Comparison of ENCODE assay signal across 1 cellular context in the genomic region with DNA sequence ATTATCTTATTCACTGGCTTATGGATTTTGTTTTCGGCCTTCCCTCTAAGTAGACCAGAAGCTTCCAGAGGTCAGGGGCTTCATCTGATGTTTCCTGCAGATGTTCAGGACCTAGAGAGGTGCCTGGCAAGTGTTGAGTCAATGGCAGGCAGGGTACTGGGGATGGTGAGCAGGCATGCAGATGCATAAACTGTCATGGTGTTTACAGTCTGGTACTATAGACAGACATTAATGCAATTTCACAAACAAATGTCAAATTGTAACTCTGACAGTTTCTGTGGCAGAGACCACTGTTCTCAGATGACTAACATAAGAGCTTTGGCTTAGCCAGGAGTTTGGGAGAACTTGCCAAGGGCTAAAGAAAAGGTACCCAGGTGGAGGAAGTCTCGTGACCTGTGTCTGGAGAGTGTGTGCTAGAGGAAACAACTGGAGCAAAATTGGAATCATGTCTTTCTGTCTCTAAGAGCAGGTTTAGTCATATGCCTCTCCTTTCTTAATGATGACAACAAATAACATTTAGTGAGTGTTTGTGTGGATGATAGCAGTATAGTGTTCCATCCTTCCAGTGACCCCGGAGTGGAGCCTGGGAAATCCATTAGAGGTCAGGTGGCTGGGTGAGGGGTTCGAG.
TF ChIP-seq lines count a peak whose summit lies in the region.

No MANE protein-coding gene starts in this region.

TF ChIP-seq in GM12878, 131 proteins besides CTCF, POLR2A, EP300 and RAD21:
- no peak for TF ChIP-seq BACH1 (IDR thresholded peaks at IDR 0.05; ENCODE audit: borderline replicate concordance)
- no peak for TF ChIP-seq TCF12 (IDR thresholded peaks at IDR 0.05; ENCODE audit: low read depth, low read length)
- TF ChIP-seq SREBF1 (IDR thresholded peaks at IDR 0.05; ENCODE audit: low read length), result no peak
- no peak for TF ChIP-seq ZNF622 (IDR thresholded peaks at IDR 0.05)
- no peak for TF ChIP-seq YY1 (IDR thresholded peaks at IDR 0.05; ENCODE audit: low read depth, low read length)
- TF ChIP-seq SMAD5 (IDR thresholded peaks at IDR 0.05; ENCODE audit: low read depth), result no peak
- TF ChIP-seq, protein P1, sequence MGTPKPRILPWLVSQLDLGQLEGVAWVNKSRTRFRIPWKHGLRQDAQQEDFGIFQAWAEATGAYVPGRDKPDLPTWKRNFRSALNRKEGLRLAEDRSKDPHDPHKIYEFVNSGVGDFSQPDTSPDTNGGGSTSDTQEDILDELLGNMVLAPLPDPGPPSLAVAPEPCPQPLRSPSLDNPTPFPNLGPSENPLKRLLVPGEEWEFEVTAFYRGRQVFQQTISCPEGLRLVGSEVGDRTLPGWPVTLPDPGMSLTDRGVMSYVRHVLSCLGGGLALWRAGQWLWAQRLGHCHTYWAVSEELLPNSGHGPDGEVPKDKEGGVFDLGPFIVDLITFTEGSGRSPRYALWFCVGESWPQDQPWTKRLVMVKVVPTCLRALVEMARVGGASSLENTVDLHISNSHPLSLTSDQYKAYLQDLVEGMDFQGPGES (IDR thresholded peaks at IDR 0.05), result no peak
- no peak for TF ChIP-seq NFXL1 (IDR thresholded peaks at IDR 0.05; ENCODE audit: borderline replicate concordance)
- TF ChIP-seq RFX5 (IDR thresholded peaks at IDR 0.05; ENCODE audit: low read depth, low read length), result no peak
- TF ChIP-seq, protein P2, sequence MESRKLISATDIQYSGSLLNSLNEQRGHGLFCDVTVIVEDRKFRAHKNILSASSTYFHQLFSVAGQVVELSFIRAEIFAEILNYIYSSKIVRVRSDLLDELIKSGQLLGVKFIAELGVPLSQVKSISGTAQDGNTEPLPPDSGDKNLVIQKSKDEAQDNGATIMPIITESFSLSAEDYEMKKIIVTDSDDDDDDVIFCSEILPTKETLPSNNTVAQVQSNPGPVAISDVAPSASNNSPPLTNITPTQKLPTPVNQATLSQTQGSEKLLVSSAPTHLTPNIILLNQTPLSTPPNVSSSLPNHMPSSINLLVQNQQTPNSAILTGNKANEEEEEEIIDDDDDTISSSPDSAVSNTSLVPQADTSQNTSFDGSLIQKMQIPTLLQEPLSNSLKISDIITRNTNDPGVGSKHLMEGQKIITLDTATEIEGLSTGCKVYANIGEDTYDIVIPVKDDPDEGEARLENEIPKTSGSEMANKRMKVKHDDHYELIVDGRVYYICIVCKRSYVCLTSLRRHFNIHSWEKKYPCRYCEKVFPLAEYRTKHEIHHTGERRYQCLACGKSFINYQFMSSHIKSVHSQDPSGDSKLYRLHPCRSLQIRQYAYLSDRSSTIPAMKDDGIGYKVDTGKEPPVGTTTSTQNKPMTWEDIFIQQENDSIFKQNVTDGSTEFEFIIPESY (IDR thresholded peaks at IDR 0.05), result no peak
- TF ChIP-seq, protein P3, sequence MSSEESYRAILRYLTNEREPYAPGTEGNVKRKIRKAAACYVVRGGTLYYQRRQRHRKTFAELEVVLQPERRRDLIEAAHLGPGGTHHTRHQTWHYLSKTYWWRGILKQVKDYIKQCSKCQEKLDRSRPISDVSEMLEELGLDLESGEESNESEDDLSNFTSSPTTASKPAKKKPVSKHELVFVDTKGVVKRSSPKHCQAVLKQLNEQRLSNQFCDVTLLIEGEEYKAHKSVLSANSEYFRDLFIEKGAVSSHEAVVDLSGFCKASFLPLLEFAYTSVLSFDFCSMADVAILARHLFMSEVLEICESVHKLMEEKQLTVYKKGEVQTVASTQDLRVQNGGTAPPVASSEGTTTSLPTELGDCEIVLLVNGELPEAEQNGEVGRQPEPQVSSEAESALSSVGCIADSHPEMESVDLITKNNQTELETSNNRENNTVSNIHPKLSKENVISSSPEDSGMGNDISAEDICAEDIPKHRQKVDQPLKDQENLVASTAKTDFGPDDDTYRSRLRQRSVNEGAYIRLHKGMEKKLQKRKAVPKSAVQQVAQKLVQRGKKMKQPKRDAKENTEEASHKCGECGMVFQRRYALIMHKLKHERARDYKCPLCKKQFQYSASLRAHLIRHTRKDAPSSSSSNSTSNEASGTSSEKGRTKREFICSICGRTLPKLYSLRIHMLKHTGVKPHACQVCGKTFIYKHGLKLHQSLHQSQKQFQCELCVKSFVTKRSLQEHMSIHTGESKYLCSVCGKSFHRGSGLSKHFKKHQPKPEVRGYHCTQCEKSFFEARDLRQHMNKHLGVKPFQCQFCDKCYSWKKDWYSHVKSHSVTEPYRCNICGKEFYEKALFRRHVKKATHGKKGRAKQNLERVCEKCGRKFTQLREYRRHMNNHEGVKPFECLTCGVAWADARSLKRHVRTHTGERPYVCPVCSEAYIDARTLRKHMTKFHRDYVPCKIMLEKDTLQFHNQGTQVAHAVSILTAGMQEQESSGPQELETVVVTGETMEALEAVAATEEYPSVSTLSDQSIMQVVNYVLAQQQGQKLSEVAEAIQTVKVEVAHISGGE (CRISPR knock-in tag; IDR thresholded peaks at IDR 0.05), result no peak
- no peak for TF ChIP-seq RCOR1 (conservative IDR thresholded peaks at IDR 0.05; ENCODE audit: low read depth, low read length)
- TF ChIP-seq, protein P4, sequence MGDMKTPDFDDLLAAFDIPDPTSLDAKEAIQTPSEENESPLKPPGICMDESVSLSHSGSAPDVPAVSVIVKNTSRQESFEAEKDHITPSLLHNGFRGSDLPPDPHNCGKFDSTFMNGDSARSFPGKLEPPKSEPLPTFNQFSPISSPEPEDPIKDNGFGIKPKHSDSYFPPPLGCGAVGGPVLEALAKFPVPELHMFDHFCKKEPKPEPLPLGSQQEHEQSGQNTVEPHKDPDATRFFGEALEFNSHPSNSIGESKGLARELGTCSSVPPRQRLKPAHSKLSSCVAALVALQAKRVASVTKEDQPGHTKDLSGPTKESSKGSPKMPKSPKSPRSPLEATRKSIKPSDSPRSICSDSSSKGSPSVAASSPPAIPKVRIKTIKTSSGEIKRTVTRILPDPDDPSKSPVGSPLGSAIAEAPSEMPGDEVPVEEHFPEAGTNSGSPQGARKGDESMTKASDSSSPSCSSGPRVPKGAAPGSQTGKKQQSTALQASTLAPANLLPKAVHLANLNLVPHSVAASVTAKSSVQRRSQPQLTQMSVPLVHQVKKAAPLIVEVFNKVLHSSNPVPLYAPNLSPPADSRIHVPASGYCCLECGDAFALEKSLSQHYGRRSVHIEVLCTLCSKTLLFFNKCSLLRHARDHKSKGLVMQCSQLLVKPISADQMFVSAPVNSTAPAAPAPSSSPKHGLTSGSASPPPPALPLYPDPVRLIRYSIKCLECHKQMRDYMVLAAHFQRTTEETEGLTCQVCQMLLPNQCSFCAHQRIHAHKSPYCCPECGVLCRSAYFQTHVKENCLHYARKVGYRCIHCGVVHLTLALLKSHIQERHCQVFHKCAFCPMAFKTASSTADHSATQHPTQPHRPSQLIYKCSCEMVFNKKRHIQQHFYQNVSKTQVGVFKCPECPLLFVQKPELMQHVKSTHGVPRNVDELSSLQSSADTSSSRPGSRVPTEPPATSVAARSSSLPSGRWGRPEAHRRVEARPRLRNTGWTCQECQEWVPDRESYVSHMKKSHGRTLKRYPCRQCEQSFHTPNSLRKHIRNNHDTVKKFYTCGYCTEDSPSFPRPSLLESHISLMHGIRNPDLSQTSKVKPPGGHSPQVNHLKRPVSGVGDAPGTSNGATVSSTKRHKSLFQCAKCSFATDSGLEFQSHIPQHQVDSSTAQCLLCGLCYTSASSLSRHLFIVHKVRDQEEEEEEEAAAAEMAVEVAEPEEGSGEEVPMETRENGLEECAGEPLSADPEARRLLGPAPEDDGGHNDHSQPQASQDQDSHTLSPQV (IDR thresholded peaks at IDR 0.05), result no peak
- TF ChIP-seq CREB1 (IDR thresholded peaks at IDR 0.05; ENCODE audit: low read depth), result no peak
